ENCODE assay signal across 1 cellular context in genomic region chr16:88332921-88333644, GRCh38.
TF ChIP-seq lines count a peak whose summit lies in the region.

No MANE protein-coding gene starts in this region.

TF ChIP-seq in IMR-90, 13 proteins besides CTCF, POLR2A, EP300 and RAD21:
- peak; percentile 92 for TF ChIP-seq MAFK (IDR thresholded peaks at IDR 0.05; ENCODE audit: low read depth, low read length)
- 0 out of 2 replicates have a peak, but pooled peaks have one; percentile 8 for TF ChIP-seq BHLHE40 (IDR thresholded peaks at IDR 0.05; ENCODE audit: low read depth, low read length)
- peak; percentile 94 for TF ChIP-seq NFE2L2 (IDR thresholded peaks at IDR 0.05; ENCODE audit: low read depth, low read length)
- peak; percentile 84 for TF ChIP-seq FOS (IDR thresholded peaks at IDR 0.05; ENCODE audit: low read depth, low read length)
- peak; percentile 90 for TF ChIP-seq MAZ (IDR thresholded peaks at IDR 0.05; ENCODE audit: borderline replicate concordance, low read depth, low read length)
